In genomic region chr3:194340757-194341400, GRCh38 we compare ENCODE assay signal across 2 cellular contexts.
TF ChIP-seq lines count a peak whose summit lies in the region.

No MANE protein-coding gene starts in this region.

TF ChIP-seq in GM23338, 12 proteins besides CTCF, POLR2A, EP300 and RAD21:
- TF ChIP-seq ZNF114 (CRISPR knock-in tag; IDR thresholded peaks at IDR 0.05) (no peak), POLR2AphosphoS5 (IDR thresholded peaks at IDR 0.05; ENCODE audit: low read depth) (no peak), EZH2phosphoT487 (IDR thresholded peaks at IDR 0.05; ENCODE audit: unreplicated experiment) (no peak), ETS1 (IDR thresholded peaks at IDR 0.05) (no peak), ZNF331 (CRISPR knock-in tag; IDR thresholded peaks at IDR 0.05; ENCODE audit: low read depth) (no peak), EZH2 (IDR thresholded peaks at IDR 0.05; ENCODE audit: low read depth, unreplicated experiment) (no peak), NANOG (IDR thresholded peaks at IDR 0.05; ENCODE audit: borderline replicate concordance) (no peak), JUNB (IDR thresholded peaks at IDR 0.05; ENCODE audit: unreplicated experiment) (no peak), STAT1 (IDR thresholded peaks at IDR 0.05; ENCODE audit: unreplicated experiment) (no peak), REST (IDR thresholded peaks at IDR 0.05; ENCODE audit: unreplicated experiment) (no peak), ZNF462 (CRISPR knock-in tag; IDR thresholded peaks at IDR 0.05) (no peak), CREB1 (CRISPR knock-in tag; IDR thresholded peaks at IDR 0.05; ENCODE audit: low read depth) (no peak)

TF ChIP-seq in HEK293T, 16 proteins besides CTCF, POLR2A, EP300 and RAD21:
- TF ChIP-seq BHLHE40 (IDR thresholded peaks at IDR 0.05; ENCODE audit: borderline replicate concordance) (no peak), L3MBTL2 (conservative IDR thresholded peaks at IDR 0.05) (no peak), CTBP1 (IDR thresholded peaks at IDR 0.05; ENCODE audit: borderline replicate concordance) (no peak), FOXM1 (IDR thresholded peaks at IDR 0.05; ENCODE audit: borderline replicate concordance) (no peak), ELF4 (IDR thresholded peaks at IDR 0.05) (no peak), ARNT (IDR thresholded peaks at IDR 0.05) (no peak)
